Comparison of ENCODE assay signal across 17 cellular contexts in genomic region chr6:30870546-30870945, GRCh38. TPM values are rescaled to one million over a fixed set of nuclear protein-coding genes. Genes with fewer than 3 reads are reported as not detected.
DNase-seq lines count a peak whose midpoint lies in the region; TF ChIP-seq lines count a peak whose summit lies in the region.
"Had no signal": no experiment of that assay in that cellular context is flagged by ENCODE, and none has a peak within 500 bp of the region (broad histone marks: within the 10 kb centered on the region; RNA-seq: fewer than 3 reads in every experiment).

No MANE protein-coding gene starts in this region.

- no peak overlapping the region for H3K27ac ChIP-seq in RWPE1
- H3K27ac ChIP-seq: 22Rv1, Peyer's patch had no signal

- POLR2A ChIA-PET in RWPE1 (lab: Yijun Ruan, JAX; ENCODE audit: low non-redundant PET): no interaction called here

- H3K9me3 Mint-ChIP-seq in T-helper 1 cell treated with Interleukin-12 subunit alpha and Interleukin-12 subunit beta and Interleukin-4 antibody, amounts not matched to agents 30 μg/mL and 1 μg/mL, for 36 hours: peaks cover 45% of the 10 kb centered on the region
- peaks cover 25% of the 10 kb centered on the region for H3K9me3 Mint-ChIP-seq in activated naive CD4-positive, alpha-beta T cell treated with anti-CD3 and anti-CD28 coated beads for 36 hours
- H3K9me3 Mint-ChIP-seq in activated naive CD8-positive, alpha-beta T cell treated with anti-CD3 and anti-CD28 coated beads for 36 hours: peaks cover 35% of the 10 kb centered on the region
- peaks cover 32% of the 10 kb centered on the region for H3K9me3 Mint-ChIP-seq in stimulated activated naive CD8-positive, alpha-beta T cell treated with anti-CD3 and anti-CD28 coated beads, Interleukin-15, Interleukin-2, amounts not matched to agents 100 ng/mL and 50 ng/mL, for 24 hours

- TF ChIP-seq CTCF in RWPE1 (conservative IDR thresholded peaks at IDR 0.05; ENCODE audit: low read depth): no peak

- CTCF ChIA-PET in activated naive CD4-positive, alpha-beta T cell treated with anti-CD3 and anti-CD28 coated beads for 36 hours (lab: Charles Lee): interaction anchor here (1.2 kb wide), 1 partner anchor 98 kb away, joined by 3 read pairs; no protein-coding TSS in a partner anchor
- CTCF ChIA-PET in RWPE1 (lab: Yijun Ruan, JAX): no interaction called here

- intact Hi-C loops in activated naive CD4-positive, alpha-beta T cell treated with anti-CD3 and anti-CD28 coated beads for 36 hours (cut with micrococcal nuclease): no loop called here

- no peaks in the 10 kb centered on the region for H3K27me3 Mint-ChIP-seq in T-helper 1 cell treated with Interleukin-12 subunit alpha and Interleukin-12 subunit beta and Interleukin-4 antibody, amounts not matched to agents 30 μg/mL and 1 μg/mL, for 36 hours (ENCODE audit: low read depth)
- H3K27me3 Mint-ChIP-seq in activated naive CD4-positive, alpha-beta T cell treated with anti-CD3 and anti-CD28 coated beads for 36 hours (ENCODE audit: low read depth): no peaks in the 10 kb centered on the region
- no peaks in the 10 kb centered on the region for H3K27me3 Mint-ChIP-seq in activated naive CD8-positive, alpha-beta T cell treated with anti-CD3 and anti-CD28 coated beads for 36 hours
- H3K27me3 Mint-ChIP-seq in stimulated activated naive CD8-positive, alpha-beta T cell treated with anti-CD3 and anti-CD28 coated beads, Interleukin-15, Interleukin-2, amounts not matched to agents 100 ng/mL and 50 ng/mL, for 24 hours: no peaks in the 10 kb centered on the region
- H3K27me3 Mint-ChIP-seq: CD4-positive, alpha-beta memory T cell had no signal

- H3K27ac Mint-ChIP-seq in T-helper 1 cell treated with Interleukin-12 subunit alpha and Interleukin-12 subunit beta and Interleukin-4 antibody, amounts not matched to agents 30 μg/mL and 1 μg/mL, for 36 hours: peak overlapping the region; percentile 19
- peak overlapping the region; percentile 90 for H3K27ac Mint-ChIP-seq in activated naive CD4-positive, alpha-beta T cell treated with anti-CD3 and anti-CD28 coated beads for 36 hours
- peak overlapping the region; percentile 91 for H3K27ac Mint-ChIP-seq in activated naive CD8-positive, alpha-beta T cell treated with anti-CD3 and anti-CD28 coated beads for 36 hours
- peak overlapping the region; percentile 97 for H3K27ac Mint-ChIP-seq in stimulated activated naive CD8-positive, alpha-beta T cell treated with anti-CD3 and anti-CD28 coated beads, Interleukin-15, Interleukin-2, amounts not matched to agents 100 ng/mL and 50 ng/mL, for 24 hours
- H3K27ac Mint-ChIP-seq: CD4-positive, alpha-beta memory T cell; IgD-negative memory B cell had no signal

- DNase-seq in T-helper 1 cell (no peak), RWPE1 (ENCODE audit: low spot score) (no peak), SHP77 (lab: John Stamatoyannopoulos, UW) (no peak)
- DNase-seq in activated naive CD4-positive, alpha-beta T cell treated with anti-CD3 and anti-CD28 coated beads for 36 hours: peak; percentile 41
- no peak for DNase-seq in activated naive CD4-positive, alpha-beta T cell treated with Interleukin-2 at 50 U/mL for 16 hours
- DNase-seq in activated naive CD8-positive, alpha-beta T cell treated with anti-CD3 and anti-CD28 coated beads for 36 hours: no peak
- DNase-seq: BE2C; CD4-positive, alpha-beta memory T cell; NCI-H1105; NCI-H1694; NCI-H2227 treated with DMSO at 0.1 percent for 48 hours; NCI-H524 treated with DMSO at 0.1 percent for 48 hours; Peyer's patch had no signal

- no peak overlapping the region for H3K4me3 Mint-ChIP-seq in T-helper 1 cell treated with Interleukin-12 subunit alpha and Interleukin-12 subunit beta and Interleukin-4 antibody, amounts not matched to agents 30 μg/mL and 1 μg/mL, for 36 hours
- H3K4me3 Mint-ChIP-seq in activated naive CD4-positive, alpha-beta T cell treated with anti-CD3 and anti-CD28 coated beads for 36 hours: no peak overlapping the region
- no peak overlapping the region for H3K4me3 Mint-ChIP-seq in activated naive CD8-positive, alpha-beta T cell treated with anti-CD3 and anti-CD28 coated beads for 36 hours
- peak overlapping the region; percentile 47 for H3K4me3 Mint-ChIP-seq in stimulated activated naive CD8-positive, alpha-beta T cell treated with anti-CD3 and anti-CD28 coated beads, Interleukin-15, Interleukin-2, amounts not matched to agents 100 ng/mL and 50 ng/mL, for 24 hours

- H3K36me3 Mint-ChIP-seq in T-helper 1 cell treated with Interleukin-12 subunit alpha and Interleukin-12 subunit beta and Interleukin-4 antibody, amounts not matched to agents 30 μg/mL and 1 μg/mL, for 36 hours (ENCODE audit: low read depth): peaks cover 19% of the 10 kb centered on the region
- peaks cover 12% of the 10 kb centered on the region for H3K36me3 Mint-ChIP-seq in activated naive CD4-positive, alpha-beta T cell treated with anti-CD3 and anti-CD28 coated beads for 36 hours (ENCODE audit: low read depth)
- peaks cover 43% of the 10 kb centered on the region for H3K36me3 Mint-ChIP-seq in activated naive CD8-positive, alpha-beta T cell treated with anti-CD3 and anti-CD28 coated beads for 36 hours
- H3K36me3 Mint-ChIP-seq in stimulated activated naive CD8-positive, alpha-beta T cell treated with anti-CD3 and anti-CD28 coated beads, Interleukin-15, Interleukin-2, amounts not matched to agents 100 ng/mL and 50 ng/mL, for 24 hours (ENCODE audit: low read depth): peaks cover 30% of the 10 kb centered on the region

- peaks cover 14% of the 10 kb centered on the region for H3K4me1 Mint-ChIP-seq in T-helper 1 cell treated with Interleukin-12 subunit alpha and Interleukin-12 subunit beta and Interleukin-4 antibody, amounts not matched to agents 30 μg/mL and 1 μg/mL, for 36 hours (ENCODE audit: low read depth)
- H3K4me1 Mint-ChIP-seq in activated naive CD4-positive, alpha-beta T cell treated with anti-CD3 and anti-CD28 coated beads for 36 hours (ENCODE audit: low read depth): peaks cover 26% of the 10 kb centered on the region
- H3K4me1 Mint-ChIP-seq in activated naive CD8-positive, alpha-beta T cell treated with anti-CD3 and anti-CD28 coated beads for 36 hours: peaks cover 30% of the 10 kb centered on the region
- H3K4me1 Mint-ChIP-seq in stimulated activated naive CD8-positive, alpha-beta T cell treated with anti-CD3 and anti-CD28 coated beads, Interleukin-15, Interleukin-2, amounts not matched to agents 100 ng/mL and 50 ng/mL, for 24 hours (ENCODE audit: low read depth): peaks cover 31% of the 10 kb centered on the region
- H3K4me1 Mint-ChIP-seq: IgD-negative memory B cell had no signal

RNA-seq across cellular contexts. Expression of gene DDR1, which starts 13.8 kb away (rescaled TPM):
- 10 to 100 TPM in 1 of 2 experiments, 1 to 10 TPM in 1; 9.5 to 10.1 TPM for total RNA-seq in activated naive CD4-positive, alpha-beta T cell treated with anti-CD3 and anti-CD28 coated beads for 36 hours
- 10 to 100 TPM; 12.0 to 13.7 TPM for total RNA-seq in activated naive CD8-positive, alpha-beta T cell treated with anti-CD3 and anti-CD28 coated beads for 36 hours

RNA-seq across cellular contexts. Expression of gene GTF2H4, which starts 37.5 kb away (rescaled TPM):
- total RNA-seq in activated naive CD4-positive, alpha-beta T cell treated with anti-CD3 and anti-CD28 coated beads for 36 hours: 10 to 100 TPM; 33.3 to 42.4 TPM
- 10 to 100 TPM; 44.5 to 46.4 TPM for total RNA-seq in activated naive CD8-positive, alpha-beta T cell treated with anti-CD3 and anti-CD28 coated beads for 36 hours

RNA-seq across cellular contexts. Expression of gene VARS2, which starts 43.5 kb away (rescaled TPM):
- total RNA-seq in activated naive CD4-positive, alpha-beta T cell treated with anti-CD3 and anti-CD28 coated beads for 36 hours: 10 to 100 TPM; 78.1 to 82.8 TPM
- total RNA-seq in activated naive CD8-positive, alpha-beta T cell treated with anti-CD3 and anti-CD28 coated beads for 36 hours: 10 to 100 TPM; 79.5 to 80.9 TPM

Comparison
In these comparisons a context has a peak if more than half of its experiments do, and no peak if none do; other contexts are left out.
1. H3K27ac Mint-ChIP-seq: peak in every context shown above with its lines; median percentile 97 in stimulated activated naive CD8-positive, alpha-beta T cell treated with anti-CD3 and anti-CD28 coated beads, Interleukin-15, Interleukin-2, amounts not matched to agents 100 ng/mL and 50 ng/mL, for 24 hours; 91 in activated naive CD8-positive, alpha-beta T cell treated with anti-CD3 and anti-CD28 coated beads for 36 hours; 90 in activated naive CD4-positive, alpha-beta T cell treated with anti-CD3 and anti-CD28 coated beads for 36 hours; 19 in T-helper 1 cell treated with Interleukin-12 subunit alpha and Interleukin-12 subunit beta and Interleukin-4 antibody, amounts not matched to agents 30 μg/mL and 1 μg/mL, for 36 hours.